1 cellular context compared by ENCODE assay signal in genomic region chr3:139533781-139534443, GRCh38.
TF ChIP-seq lines count a peak whose summit lies in the region.

No MANE protein-coding gene starts in this region.

TF ChIP-seq in HEK293, 187 proteins besides CTCF, POLR2A, EP300 and RAD21 (continued from another document):
- TF ChIP-seq ZNF701 (tag by site-specific recombination; IDR thresholded peaks at IDR 0.05) (no peak), ZNF37A (tag by site-specific recombination; IDR thresholded peaks at IDR 0.05) (no peak), KLF1 (tag by site-specific recombination; IDR thresholded peaks at IDR 0.05) (peak; percentile 76), PRDM10 (tag by site-specific recombination; IDR thresholded peaks at IDR 0.05) (no peak), BCL11A (tag by site-specific recombination; IDR thresholded peaks at IDR 0.05; ENCODE audit: low read depth) (no peak), ZNF623 (tag by site-specific recombination; IDR thresholded peaks at IDR 0.05) (no peak), KLF9 (tag by site-specific recombination; IDR thresholded peaks at IDR 0.05; ENCODE audit: low read depth) (no peak), ZNF473 (tag by site-specific recombination; IDR thresholded peaks at IDR 0.05) (no peak), YY1 (tag by site-specific recombination; IDR thresholded peaks at IDR 0.05) (no peak), ELK4 (IDR thresholded peaks at IDR 0.05; ENCODE audit: borderline replicate concordance, low read depth, low read length) (no peak), REPIN1 (tag by site-specific recombination; IDR thresholded peaks at IDR 0.05; ENCODE audit: low read depth) (no peak), ZBTB8A (tag by site-specific recombination; IDR thresholded peaks at IDR 0.05) (peak; percentile 48), ZNF433 (tag by site-specific recombination; IDR thresholded peaks at IDR 0.05; ENCODE audit: low read depth) (no peak), ZNF266 (tag by site-specific recombination; IDR thresholded peaks at IDR 0.05; ENCODE audit: low read depth) (no peak), ZBTB10 (tag by site-specific recombination; IDR thresholded peaks at IDR 0.05) (no peak), ZNF530 (tag by site-specific recombination; IDR thresholded peaks at IDR 0.05; ENCODE audit: low read depth) (no peak), ZBTB26 (tag by site-specific recombination; optimal IDR thresholded peaks at IDR 0.05) (no peak), ZFP69B (tag by site-specific recombination; IDR thresholded peaks at IDR 0.05) (no peak), GLI2 (tag by site-specific recombination; IDR thresholded peaks at IDR 0.05; ENCODE audit: borderline replicate concordance, low read depth) (0 out of 2 replicates have a peak, but pooled peaks have one; percentile 4), WT1 (tag by site-specific recombination; IDR thresholded peaks at IDR 0.05) (peak; percentile 75), ZNF558 (tag by site-specific recombination; IDR thresholded peaks at IDR 0.05) (peak; percentile 60; the same call in 1 of the 2 replicates), ZNF600 (tag by site-specific recombination; IDR thresholded peaks at IDR 0.05) (peak; percentile 77; the same call in 1 of the 2 replicates), ZFHX2 (tag by site-specific recombination; conservative IDR thresholded peaks at IDR 0.05) (peak; percentile 48; the same call in 1 of the 2 replicates), OVOL3 (tag by site-specific recombination; IDR thresholded peaks at IDR 0.05) (no peak), GLIS1 (tag by site-specific recombination; IDR thresholded peaks at IDR 0.05) (peak; percentile 81), ZNF112 (tag by site-specific recombination; IDR thresholded peaks at IDR 0.05) (no peak), ZBTB49 (tag by site-specific recombination; IDR thresholded peaks at IDR 0.05; ENCODE audit: low read depth) (no peak), KLF10 (tag by site-specific recombination; IDR thresholded peaks at IDR 0.05) (no peak; the same call in 1 of the 2 replicates), EGR2 (tag by site-specific recombination; IDR thresholded peaks at IDR 0.05; ENCODE audit: low read depth) (0 out of 2 replicates have a peak, but pooled peaks have one; percentile 25), ZNF629 (tag by site-specific recombination; IDR thresholded peaks at IDR 0.05) (peak; percentile 61)
